In genomic region chr4:9532134-9532862, GRCh38 we compare ENCODE assay signal across 8 cellular contexts.
A peak's percentile ranks its signal among the peaks of the same experiment; 100 is the strongest.
DNase-seq lines count a peak whose midpoint lies in the region; ATAC-seq, FAIRE-seq and TF ChIP-seq lines count a peak whose summit lies in the region.
"Not testable (repeated sequence)": the region's sequence is repeated elsewhere in the genome, so short reads cannot be mapped to it uniquely, and the experiment has no call there.

No MANE protein-coding gene starts in this region.

- not testable (repeated sequence) for H3K9ac ChIP-seq in GM12878 (ENCODE audit: control insufficient read depth, insufficient read depth, low read length)

- not testable (repeated sequence) for H3K79me2 ChIP-seq in GM12878 (ENCODE audit: control insufficient read depth, insufficient read depth, low read length)

- SMC1A ChIA-PET in GM12878 (lab: Charles Lee; ENCODE audit: uncharacterized antibody, unreplicated experiment), result interaction anchor here (1.8 kb wide), 1 partner anchor 71 kb away, joined by 6 read pairs; no protein-coding TSS in a partner anchor

- 6% methylated on average over 45 of the region's 81 CpGs for WGBS in GM12878 (ENCODE audit: insufficient coverage, insufficient replicate concordance, low lambda C conversion rate, missing lambda C conversion rate)
- 1% methylated on average over 71 to 81 of the region's 81 CpGs for WGBS in heart right ventricle, 2 donors

- H3K27me3 Mint-ChIP-seq in neural crest cell (ENCODE audit: low read depth), result peaks cover 56% of the 10 kb centered on the region

- peak; percentile 51 to 56 (median 56); a peak in 5 of 6 replicates for TF ChIP-seq CTCF in GM12878 (IDR thresholded peaks at IDR 0.05 in 2 of 3, conservative IDR thresholded peaks at IDR 0.05 in 1 of 3; ENCODE audit: control insufficient read depth in 2 of 3, extremely low read depth in 1 of 3, insufficient read depth in 1 of 3, low read depth in 3 of 3, low read length in 3 of 3)
- TF ChIP-seq CTCF in heart right ventricle (IDR thresholded peaks at IDR 0.05), result peak; percentile 61 to 95 (median 88)
- peak; percentile 88 for TF ChIP-seq CTCF in neural crest cell (conservative IDR thresholded peaks at IDR 0.05)

- H3K27me3 ChIP-seq in GM12878 (replicated peaks in 1 of 2; ENCODE audit: control insufficient read depth in 2 of 2, insufficient read depth in 2 of 2, low read length in 1 of 2), result not testable (repeated sequence)
- peaks cover 0 to 32% (median 18%) of the 10 kb centered on the region in 7 donors for H3K27me3 ChIP-seq in heart right ventricle

- H2AFZ ChIP-seq in GM12878 (ENCODE audit: control insufficient read depth, low read depth, low read length), result peak overlapping the region; percentile 74; the same call in 1 of the 2 replicates

- ATAC-seq in GM12878, result peak; percentile 66
- ATAC-seq in heart right ventricle, result peak in 1 of 8 donors; percentile 63

- H3K4me3 Mint-ChIP-seq in neural crest cell, result peak overlapping the region; percentile 65

- peak; percentile 77 for DNase-seq in CD1c-positive myeloid dendritic cell (ENCODE audit: extremely low spot score)
- DNase-seq in HK-2 (ENCODE audit: unreplicated experiment), result peak; percentile 92
- DNase-seq in NCI-H510A treated with DMSO at 0.1 percent for 48 hours (lab: John Stamatoyannopoulos, UW), result peak; percentile 0
- DNase-seq in activated CD4-positive, alpha-beta T cell treated with anti-CD3 and anti-CD28 coated beads for 24 hours (ENCODE audit: low read depth in 2 of 2), result peak; percentile 59 to 62
- not testable (repeated sequence) for DNase-seq in GM12878 (ENCODE audit: low read depth, low spot score)
- peak; percentile 49 to 80 for DNase-seq in heart right ventricle
- DNase-seq in neural crest cell (ENCODE audit: low read depth, low spot score), result peak; percentile 79
- peak; percentile 61 to 65 for DNase-seq in stimulated activated CD8-positive, alpha-beta memory T cell treated with anti-CD3 and anti-CD28 coated beads, Interleukin-15, amount 100 ng/mL, for 48 hours (ENCODE audit: low read depth in 2 of 2)

- TF ChIP-seq POLR2A in GM12878 (IDR thresholded peaks at IDR 0.05; ENCODE audit: low read depth, low read length), result not testable (repeated sequence)

- RAD21 ChIA-PET in GM12878 (lab: Charles Lee; ENCODE audit: unreplicated experiment), result interaction anchor here (0.6 to 1.5 kb wide), 5 partner anchors 12 to 126 kb away, joined by 3 to 4 read pairs (median 3); no protein-coding TSS in a partner anchor

- H3K4me3 ChIP-seq in GM12878, result not testable (repeated sequence)
- H3K4me3 ChIP-seq in heart right ventricle, result peak overlapping the region; percentile 27 to 63 (median 53)

- TF ChIP-seq EP300 in GM12878 (IDR thresholded peaks at IDR 0.05; ENCODE audit: borderline replicate concordance in 1 of 2, control insufficient read depth in 1 of 2, low read depth in 2 of 2, low read length in 2 of 2), result not testable (repeated sequence)

- not testable (repeated sequence) for H3K36me3 ChIP-seq in GM12878 (ENCODE audit: control insufficient read depth in 2 of 2, insufficient read depth in 2 of 2, low read length in 1 of 2); heart right ventricle

- in situ Hi-C loops in GM12878 (cut with MboI), result loop anchor here (10.0 kb wide), 2 partner anchors 123 to 493 kb away; partner anchors contain the start of gene SLC2A9

- H3K9me3 Mint-ChIP-seq in neural crest cell, result not testable (repeated sequence)

- H3K4me1 ChIP-seq in GM12878 (ENCODE audit: control insufficient read depth, insufficient read depth, low read length); heart right ventricle: not testable (repeated sequence)

- not testable (repeated sequence) for H3K4me1 Mint-ChIP-seq in neural crest cell

- POLR2A ChIA-PET in GM12878 (lab: Charles Lee), result not testable (repeated sequence)

- not testable (repeated sequence) for FAIRE-seq in GM12878 (lab: Jason Lieb, UNC)

- CTCF ChIA-PET in GM12878 (lab: Yijun Ruan, JAX), result interaction anchor here (0.7 to 1.4 kb wide), 10 partner anchors 8 to 1626 kb away, joined by 3 to 7 read pairs (median 3); no protein-coding TSS in a partner anchor

- not testable (repeated sequence) for H3K36me3 Mint-ChIP-seq in neural crest cell (ENCODE audit: low read depth)

- not testable (repeated sequence) for BruUV-seq in GM12878 (replicated peaks; lab: Mats Ljungman, UMichigan)

- not testable (repeated sequence) for H3K9me3 ChIP-seq in GM12878 (replicated peaks; ENCODE audit: control insufficient read depth, insufficient read depth, low read length); heart right ventricle

- intact Hi-C loops in GM12878 (cut with micrococcal nuclease; ENCODE audit: unreplicated experiment) (loop anchor here (2.0 to 5.0 kb wide), 3 partner anchors 110 to 485 kb away; no protein-coding TSS in a partner anchor), heart right ventricle (cut with DNase I) (loop anchor here in 8 of 10 donors (5.0 to 10.0 kb wide), 2 partner anchors 123 to 125 kb away; no protein-coding TSS in a partner anchor)

- H3K27ac ChIP-seq in GM12878 (ENCODE audit: control insufficient read depth, insufficient read depth), result not testable (repeated sequence)
- H3K27ac ChIP-seq in heart right ventricle, result peak overlapping the region in 1 of 10 donors; percentile 62

- not testable (repeated sequence) for H3K27ac Mint-ChIP-seq in neural crest cell (ENCODE audit: unreplicated experiment)

- TF ChIP-seq RAD21 in GM12878 (IDR thresholded peaks at IDR 0.05; ENCODE audit: insufficient read depth, low read depth, low read length), result peak; percentile 43; the same call in 1 of the 2 replicates

- peak overlapping the region; percentile 82 for H3K4me2 ChIP-seq in GM12878 (ENCODE audit: control insufficient read depth, insufficient read depth)

- not testable (repeated sequence) for H4K20me1 ChIP-seq in GM12878 (ENCODE audit: control insufficient read depth, insufficient read depth)

TF ChIP-seq in GM12878, 131 proteins besides CTCF, POLR2A, EP300 and RAD21:
- 0 out of 2 replicates have a peak, but pooled peaks have one; percentile 36 for TF ChIP-seq SMARCA5 (IDR thresholded peaks at IDR 0.05)
- peak; percentile 49; the same call in 1 of the 2 replicates for TF ChIP-seq GATAD2B (conservative IDR thresholded peaks at IDR 0.05; ENCODE audit: low read depth)
- 0 out of 2 replicates have a peak, but pooled peaks have one; percentile 36 for TF ChIP-seq YY1 (IDR thresholded peaks at IDR 0.05; ENCODE audit: low read depth, low read length)
- 0 out of 2 replicates have a peak, but pooled peaks have one; percentile 35 for TF ChIP-seq NR2F1 (conservative IDR thresholded peaks at IDR 0.05)
- TF ChIP-seq SMC3 (IDR thresholded peaks at IDR 0.05; ENCODE audit: borderline replicate concordance, low read length), result peak; percentile 47; the same call in 1 of the 2 replicates
